8 cellular contexts compared by ENCODE assay signal in genomic region chr17:81033535-81034167, GRCh38. TPM values are rescaled to one million over a fixed set of nuclear protein-coding genes. Genes with fewer than 3 reads are reported as not detected.
DNase-seq lines count a peak whose midpoint lies in the region; ATAC-seq, FAIRE-seq and TF ChIP-seq lines count a peak whose summit lies in the region.

No MANE protein-coding gene starts in this region.

- 43% methylated on average over 21 of the region's 22 CpGs for WGBS in K562 (ENCODE audit: insufficient coverage, low coverage, missing lambda C conversion rate)
- 8 to 10% methylated on average over 21 to 22 of the region's 22 CpGs for WGBS in upper lobe of left lung, 2 donors

- H3K4me2 ChIP-seq in K562 (ENCODE audit: insufficient read depth, low read length) = peak overlapping the region; percentile 77

- H2AFZ ChIP-seq in K562 (ENCODE audit: low read depth, low read length) = 0 out of 2 replicates have a peak overlapping the region, but pooled peaks have one; percentile 58

- H3K27me3 ChIP-seq in K562 (ENCODE audit: control insufficient read depth in 2 of 2, insufficient read depth in 2 of 2, low read length in 2 of 2) = no peaks in the 10 kb centered on the region
- H3K27me3 ChIP-seq in lower lobe of right lung (ENCODE audit: low read depth) = no peaks in the 10 kb centered on the region
- H3K27me3 ChIP-seq in upper lobe of left lung = no peaks in the 10 kb centered on the region

- CTCF ChIA-PET in K562 (lab: Yijun Ruan, JAX; ENCODE audit: low intra/inter-chr PET ratio) = no interaction called here

- H3K36me3 ChIP-seq in K562 (ENCODE audit: control insufficient read depth, insufficient read depth, low read length) = peaks cover 22% of the 10 kb centered on the region; the same call in 2 of the 3 replicates
- H3K36me3 ChIP-seq in lower lobe of right lung = peaks cover 7% of the 10 kb centered on the region
- peaks cover 0 to 4% (median 0%) of the 10 kb centered on the region in 4 donors for H3K36me3 ChIP-seq in upper lobe of left lung

- H3K79me2 ChIP-seq in K562 (ENCODE audit: control insufficient read depth, insufficient read depth, low read length) = peaks cover 38% of the 10 kb centered on the region

- no peak overlapping the region for H3K27ac ChIP-seq in K562 (ENCODE audit: extremely low read depth, low read depth, low read length)
- H3K27ac ChIP-seq in lower lobe of right lung = peak overlapping the region; percentile 59
- H3K27ac ChIP-seq in upper lobe of left lung = peak overlapping the region; percentile 79 to 91 (median 86)

- no peak for DNase-seq in activated T-cell treated with anti-CD3 and anti-CD28 coated beads, Interleukin-2, amount 50 U/mL, for 72 hours
- no peak for DNase-seq in activated T-cell treated with anti-CD3 and anti-CD28 coated beads, Interleukin-2, amount 50 U/mL, for 48 hours
- DNase-seq in K562 (ENCODE audit: extremely low read depth in 1 of 4, low spot score in 3 of 4) (no peak), lower lobe of right lung (peak; percentile 69), upper lobe of left lung (peak; percentile 59), COLO668 (lab: John Stamatoyannopoulos, UW; ENCODE audit: unreplicated experiment) (no peak)
- DNase-seq in activated effector memory CD4-positive, alpha-beta T cell treated with Interleukin-2 at 50 U/mL for 16 hours = no peak

- H3K9me3 Mint-ChIP-seq in activated T-cell treated with anti-CD3 and anti-CD28 coated beads, Interleukin-2, amount 50 U/mL, for 72 hours = no peaks in the 10 kb centered on the region

- peak overlapping the region; percentile 73 to 82 for H3K4me3 Mint-ChIP-seq in activated T-cell treated with anti-CD3 and anti-CD28 coated beads, Interleukin-2, amount 50 U/mL, for 72 hours

- H3K27ac Mint-ChIP-seq in activated T-cell treated with anti-CD3 and anti-CD28 coated beads, Interleukin-2, amount 50 U/mL, for 72 hours = peak overlapping the region; percentile 51

- TF ChIP-seq CTCF in K562 (IDR thresholded peaks at IDR 0.05 in 2 of 3, conservative IDR thresholded peaks at IDR 0.05 in 1 of 3; ENCODE audit: insufficient read depth in 2 of 3, low read depth in 1 of 3, low read length in 3 of 3) = no peak
- no peak for TF ChIP-seq CTCF in lower lobe of right lung (IDR thresholded peaks at IDR 0.05)
- TF ChIP-seq CTCF in upper lobe of left lung (IDR thresholded peaks at IDR 0.05) = no peak

- H3K4me3 ChIP-seq in K562 = peak overlapping the region; percentile 70
- H3K4me3 ChIP-seq in lower lobe of right lung = peak overlapping the region; percentile 62
- H3K4me3 ChIP-seq in upper lobe of left lung = peak overlapping the region; percentile 66 to 94 (median 82)

- peaks cover 0 to 1% of the 10 kb centered on the region in 2 donors for H3K36me3 Mint-ChIP-seq in activated T-cell treated with anti-CD3 and anti-CD28 coated beads, Interleukin-2, amount 50 U/mL, for 72 hours (ENCODE audit: insufficient read depth in 2 of 2)

- ATAC-seq in activated T-cell treated with anti-CD3 and anti-CD28 coated beads, Interleukin-2, amount 50 U/mL, for 72 hours (replicated peaks in 1 of 2) = no peak
- ATAC-seq in K562 = no peak
- no peak for ATAC-seq in lower lobe of right lung
- no peak for ATAC-seq in upper lobe of left lung (ENCODE audit: low FRiP score in 2 of 2)
- ATAC-seq in GM19455 (IDR thresholded peaks at IDR 0.05; ENCODE audit: unreplicated experiment) = no peak

- no peak for FAIRE-seq in K562 (lab: Jason Lieb, UNC)

- TF ChIP-seq POLR2A in K562 (conservative IDR thresholded peaks at IDR 0.05) (no peak), upper lobe of left lung (IDR thresholded peaks at IDR 0.05) (peak in 1 of 4 donors; percentile 25)

- peaks cover 32% of the 10 kb centered on the region for H3K27me3 Mint-ChIP-seq in activated T-cell treated with anti-CD3 and anti-CD28 coated beads, Interleukin-2, amount 50 U/mL, for 72 hours (ENCODE audit: low read depth)

- peaks cover 16% of the 10 kb centered on the region; the same call in 1 of the 2 replicates for H4K20me1 ChIP-seq in K562 (replicated peaks; ENCODE audit: control insufficient read depth, insufficient read depth, low read length)

- no peaks in the 10 kb centered on the region for H3K9me1 ChIP-seq in K562 (ENCODE audit: control insufficient read depth, insufficient read depth, low read length)

- TF ChIP-seq RAD21 in K562 (CRISPR knock-in tag; conservative IDR thresholded peaks at IDR 0.05 in 1 of 2, IDR thresholded peaks at IDR 0.05 in 1 of 2) = no peak

- intact Hi-C loops in K562 (cut with micrococcal nuclease) = loop anchor here (2.0 kb wide), 1 partner anchor 23 kb away; no protein-coding TSS in a partner anchor
- intact Hi-C loops in lower lobe of right lung (cut with DNase I) = no loop called here

- no peak for TF ChIP-seq EP300 in K562 (IDR thresholded peaks at IDR 0.05; ENCODE audit: low read length)
- no peak for TF ChIP-seq EP300 in upper lobe of left lung (IDR thresholded peaks at IDR 0.05)

- peak overlapping the region; percentile 53 to 91; a peak in 3 of 4 replicates for H3K9ac ChIP-seq in K562 (ENCODE audit: insufficient read depth in 1 of 2, low read depth in 2 of 2, low read length in 2 of 2)

- H3K4me1 ChIP-seq in K562 (replicated peaks in 1 of 2; ENCODE audit: control insufficient read depth in 2 of 2, insufficient read depth in 2 of 2, low read length in 2 of 2) (peaks cover 13 to 68% of the 10 kb centered on the region in 2 experiments), lower lobe of right lung (peaks cover 66% of the 10 kb centered on the region), upper lobe of left lung (peaks cover 47 to 73% (median 64%) of the 10 kb centered on the region in 4 donors)

- peaks cover 18% of the 10 kb centered on the region for H3K4me1 Mint-ChIP-seq in activated T-cell treated with anti-CD3 and anti-CD28 coated beads, Interleukin-2, amount 50 U/mL, for 72 hours (ENCODE audit: low read depth)

- H3K9me3 ChIP-seq in K562 (replicated peaks; ENCODE audit: control insufficient read depth, insufficient read depth, low read depth, low read length) (no peaks in the 10 kb centered on the region), lower lobe of right lung (no peaks in the 10 kb centered on the region), upper lobe of left lung (no peaks in the 10 kb centered on the region)

- no TSS peak for BruUV-seq in K562 (replicated peaks; lab: Mats Ljungman, UMichigan)

- POLR2A ChIA-PET in K562 (lab: Yijun Ruan, JAX) = interaction anchor here (0.6 to 1.1 kb wide), 5 partner anchors 14 to 1822 kb away, joined by 3 read pairs; no protein-coding TSS in a partner anchor

- in situ Hi-C loops in K562 (cut with MboI) = no loop called here

TF ChIP-seq in K562, 482 proteins besides CTCF, POLR2A, EP300 and RAD21 (continues in another document):
- TF ChIP-seq SP1 (CRISPR knock-in tag; IDR thresholded peaks at IDR 0.05) = no peak
- no peak for TF ChIP-seq ZNF75A (CRISPR knock-in tag; IDR thresholded peaks at IDR 0.05)
- no peak for TF ChIP-seq ILK (tag; IDR thresholded peaks at IDR 0.05; ENCODE audit: borderline replicate concordance, low read depth)
- no peak for TF ChIP-seq CHD4 (IDR thresholded peaks at IDR 0.05; ENCODE audit: insufficient read depth, insufficient replicate concordance, low read depth, low read length, poor library complexity, severe bottlenecking)
- TF ChIP-seq FOSL1 (tag; conservative IDR thresholded peaks at IDR 0.05) = no peak
- no peak for TF ChIP-seq CREM (IDR thresholded peaks at IDR 0.05; ENCODE audit: low read depth)

RNA-seq across cellular contexts. Expression of gene BAIAP2, which starts 1.3 kb away (rescaled TPM):
- total RNA-seq in activated T-cell treated with anti-CD3 and anti-CD28 coated beads, Interleukin-2, amount 50 U/mL, for 72 hours = 1 to 10 TPM; 8.7 TPM
- 69.8 and 141 TPM in 2 replicates for total RNA-seq in K562 (2011; cell fraction: chromatin; rRNA removed; ENCODE audit: low replicate concordance)
- 54.5 and 61.0 TPM in 2 replicates for total RNA-seq in K562 (2011; cell fraction: nucleolus; rRNA removed)
- 40.5 and 42.0 TPM in 2 replicates for total RNA-seq in K562 (2011; cell fraction: nucleoplasm; rRNA removed)
- 26.7 and 31.9 TPM in 2 replicates for total RNA-seq in K562 (2014; rRNA removed)
- total RNA-seq in K562 (2014; rRNA removed; fragmentation: Illumina TruSeq; extraction: Trizol) = 14.2 and 17.7 TPM in 2 replicates
- 18.4 and 21.2 TPM in 2 replicates for total RNA-seq in K562 (2015; rRNA removed; fragmentation: Illumina TruSeq; extraction: Trizol)
- 44.7 and 51.6 TPM in 2 replicates for total RNA-seq in K562 (2021)
- 9.8 and 13.6 TPM in 2 replicates for polyA plus RNA-seq in K562 (2011; rRNA removed)
- polyA plus RNA-seq in K562 (2011; cell fraction: cytosol; rRNA removed) = 9.8 and 28.7 TPM in 2 replicates
- 37.7 and 77.3 TPM in 2 replicates for polyA plus RNA-seq in K562 (2011; cell fraction: nucleus; rRNA removed)
- 37.1 and 42.6 TPM in 2 replicates for polyA plus RNA-seq in K562 (2012)
- 20.7 and 30.0 TPM in 2 replicates for polyA plus RNA-seq in K562 (2014; fragmentation: Illumina TruSeq; extraction: Trizol)
- polyA plus RNA-seq in K562 (2014; fragmentation: Nextera tagmentation; extraction: Ambion mirVana) = 1 to 10 TPM; 2.3 to 2.4 TPM
- polyA plus RNA-seq in K562 (2014; rRNA removed) = 17.3 and 23.2 TPM in 2 replicates
- 11.9 and 13.6 TPM in 2 replicates for polyA minus RNA-seq in K562 (2011; rRNA and poly(A)+ RNA removed)
- 22.8 and 24.8 TPM in 2 replicates for polyA minus RNA-seq in K562 (2011; cell fraction: cytosol; rRNA and poly(A)+ RNA removed)
- 38.3 and 38.6 TPM in 2 replicates for polyA minus RNA-seq in K562 (2011; cell fraction: nucleus; rRNA and poly(A)+ RNA removed)
- 119 TPM for total RNA-seq in lower lobe of right lung
- 100 to 1,000 TPM in 5 of 6 donors, 10 to 100 TPM in 1; 90.7 to 231 (median 123) TPM for total RNA-seq in upper lobe of left lung

RNA-seq across cellular contexts. Expression of gene CHMP6, which starts 42.0 kb away (rescaled TPM):
- 10 to 100 TPM; 11.2 to 12.2 TPM for total RNA-seq in activated T-cell treated with anti-CD3 and anti-CD28 coated beads, Interleukin-2, amount 50 U/mL, for 72 hours
- 33.8 and 66.2 TPM in 2 replicates for total RNA-seq in K562 (2011; cell fraction: chromatin; rRNA removed; ENCODE audit: low replicate concordance)
- total RNA-seq in K562 (2011; cell fraction: nucleolus; rRNA removed) = 40.5 and 47.9 TPM in 2 replicates
- 22.9 and 24.6 TPM in 2 replicates for total RNA-seq in K562 (2011; cell fraction: nucleoplasm; rRNA removed)
- total RNA-seq in K562 (2014; rRNA removed) = 10.3 and 12.9 TPM in 2 replicates
- 14.4 and 15.7 TPM in 2 replicates for total RNA-seq in K562 (2014; rRNA removed; fragmentation: Illumina TruSeq; extraction: Trizol)
- total RNA-seq in K562 (2015; rRNA removed; fragmentation: Illumina TruSeq; extraction: Trizol) = 12.7 and 13.8 TPM in 2 replicates
- total RNA-seq in K562 (2021) = 25.6 and 26.8 TPM in 2 replicates
- polyA plus RNA-seq in K562 (2011; rRNA removed) = 8.0 and 13.4 TPM in 2 replicates
- 10.5 and 35.5 TPM in 2 replicates for polyA plus RNA-seq in K562 (2011; cell fraction: cytosol; rRNA removed)
- polyA plus RNA-seq in K562 (2011; cell fraction: nucleus; rRNA removed) = 10.7 and 20.1 TPM in 2 replicates
- polyA plus RNA-seq in K562 (2012) = 13.7 and 20.1 TPM in 2 replicates
- 11.4 and 15.5 TPM in 2 replicates for polyA plus RNA-seq in K562 (2014; fragmentation: Illumina TruSeq; extraction: Trizol)
- 1 to 10 TPM in 1 of 2 experiments, under 1 TPM in 1; 0.25 to 1.8 TPM for polyA plus RNA-seq in K562 (2014; fragmentation: Nextera tagmentation; extraction: Ambion mirVana)
- 28.3 and 30.4 TPM in 2 replicates for polyA plus RNA-seq in K562 (2014; rRNA removed)
- 11.2 and 15.9 TPM in 2 replicates for polyA minus RNA-seq in K562 (2011; rRNA and poly(A)+ RNA removed)
- 5.0 and 8.7 TPM in 2 replicates for polyA minus RNA-seq in K562 (2011; cell fraction: cytosol; rRNA and poly(A)+ RNA removed)
- polyA minus RNA-seq in K562 (2011; cell fraction: nucleus; rRNA and poly(A)+ RNA removed) = 13.5 and 13.7 TPM in 2 replicates
- 28.8 TPM for total RNA-seq in lower lobe of right lung
- 10 to 100 TPM; 29.5 to 75.4 (median 34.8) TPM for total RNA-seq in upper lobe of left lung

Comparison
In these comparisons a context has a peak if more than half of its experiments do, and no peak if none do; other contexts are left out.
1. DNase-seq: peak in lower lobe of right lung (single experiment) and upper lobe of left lung (2 of 2); none in activated T-cell treated with anti-CD3 and anti-CD28 coated beads, Interleukin-2, amount 50 U/mL, for 72 hours (0 of 2), activated T-cell treated with anti-CD3 and anti-CD28 coated beads, Interleukin-2, amount 50 U/mL, for 48 hours (0 of 2), K562 (0 of 4), COLO668 (single experiment) and activated effector memory CD4-positive, alpha-beta T cell treated with Interleukin-2 at 50 U/mL for 16 hours (single experiment).
2. Peak in every context shown above with its lines, with median percentiles within 50 percentile points of each other: H3K4me3 ChIP-seq.